ENCODE assay signal across 23 cellular contexts in genomic region chr6:47059216-47059885, GRCh38. TPM values are rescaled to one million over a fixed set of nuclear protein-coding genes. Genes with fewer than 3 reads are reported as not detected.
DNase-seq lines count a peak whose midpoint lies in the region; TF ChIP-seq lines count a peak whose summit lies in the region.
"Had no signal": no experiment of that assay in that cellular context is flagged by ENCODE, and none has a peak within 500 bp of the region (broad histone marks: within the 10 kb centered on the region; RNA-seq: fewer than 3 reads in every experiment).

No MANE protein-coding gene starts in this region.

- H3K79me2 ChIP-seq in smooth muscle cell (ENCODE audit: low read depth), result no peaks in the 10 kb centered on the region

- no peak overlapping the region for H3K9ac ChIP-seq in smooth muscle cell (ENCODE audit: low read depth)
- H3K9ac ChIP-seq: BLaER1 had no signal

- no peak overlapping the region for H2AFZ ChIP-seq in smooth muscle cell (ENCODE audit: low read depth)

- H3K4me3 ChIP-seq in smooth muscle cell, result no peak overlapping the region
- H3K4me3 ChIP-seq: BLaER1, GM12878 had no signal

- H3K4me2 ChIP-seq in smooth muscle cell, result no peak overlapping the region
- H3K4me2 ChIP-seq: BLaER1 had no signal

- no peaks in the 10 kb centered on the region for H3K36me3 ChIP-seq in smooth muscle cell (ENCODE audit: low read depth)
- H3K36me3 ChIP-seq: BLaER1 had no signal

- H3K27me3 ChIP-seq in smooth muscle cell (ENCODE audit: low read depth), result no peaks in the 10 kb centered on the region
- H3K27me3 ChIP-seq: BLaER1 had no signal

- DNase-seq in HPDE6-E6E7 (ENCODE audit: extremely low spot score) (peak; percentile 55), RWPE1 (ENCODE audit: low spot score) (peak; percentile 73), epithelial cell of prostate (ENCODE audit: low read depth, low spot score) (no peak), smooth muscle cell (lab: John Stamatoyannopoulos, UW; ENCODE audit: unreplicated experiment) (no peak), NCI-H69 (lab: John Stamatoyannopoulos, UW) (no peak)
- DNase-seq in activated naive CD4-positive, alpha-beta T cell (lab: John Stamatoyannopoulos, UW), result no peak
- DNase-seq in stimulated activated CD4-positive, alpha-beta T cell treated with anti-CD3 and anti-CD28 coated beads, Interleukin-1b, Interleukin-23, amount 100 ng/mL, for 48 hours, result no peak
- DNase-seq: CD4-positive, alpha-beta memory T cell; DMS153; EL; H9; NCI-H1105 treated with DMSO at 0.1 percent for 48 hours; NCI-H1694 treated with DMSO at 0.1 percent for 48 hours; NCI-H2227 treated with DMSO at 0.1 percent for 48 hours; NCI-H510A treated with DMSO at 0.1 percent for 48 hours; NCI-H82 had no signal

- H3K4me1 ChIP-seq in smooth muscle cell (ENCODE audit: low read depth), result no peaks in the 10 kb centered on the region
- H3K4me1 ChIP-seq: BLaER1 had no signal

- H3K9me3 ChIP-seq in smooth muscle cell (replicated peaks; ENCODE audit: low read depth), result no peaks in the 10 kb centered on the region
- H3K9me3 ChIP-seq: BLaER1 had no signal

- H4K20me1 ChIP-seq in smooth muscle cell (ENCODE audit: low read depth), result no peaks in the 10 kb centered on the region
- H4K20me1 ChIP-seq: BLaER1 had no signal

- 74% methylated on average over 5 of the region's 5 CpGs for WGBS in smooth muscle cell (ENCODE audit: low lambda C conversion rate)

- no peaks in the 10 kb centered on the region for H3F3A ChIP-seq in smooth muscle cell (ENCODE audit: low read depth)

- H3K27ac ChIP-seq in RWPE1 (peak overlapping the region; percentile 55), epithelial cell of prostate (peak overlapping the region; percentile 83), smooth muscle cell (ENCODE audit: low read depth) (peak overlapping the region; percentile 21)
- H3K27ac ChIP-seq: BLaER1 had no signal

- TF ChIP-seq CTCF in RWPE1 (conservative IDR thresholded peaks at IDR 0.05; ENCODE audit: low read depth) (no peak), smooth muscle cell (IDR thresholded peaks at IDR 0.05; ENCODE audit: borderline replicate concordance, insufficient read depth, poor library complexity, severe bottlenecking) (no peak)

- CTCF ChIA-PET in RWPE1 (lab: Yijun Ruan, JAX), result no interaction called here

- POLR2A ChIA-PET in RWPE1 (lab: Yijun Ruan, JAX; ENCODE audit: low non-redundant PET), result no interaction called here

RNA-seq across cellular contexts. Expression of gene ADGRF1, which starts 17.2 kb away (rescaled TPM):
- total RNA-seq in smooth muscle cell, result not detected in 2 replicates
- polyA plus RNA-seq in smooth muscle cell, result not detected in 2 replicates
- total RNA-seq: A673; CD4-positive, alpha-beta memory T cell; H9; HT1080; LHCN-M2; SK-MEL-5 had no signal
- polyA plus RNA-seq: CD4-positive, alpha-beta memory T cell; GM12878; IgD-negative memory B cell had no signal

Comparison
In these comparisons a context has a peak if more than half of its experiments do, and no peak if none do; other contexts are left out.
1. DNase-seq: peak in HPDE6-E6E7 (single experiment) and RWPE1 (single experiment); none in epithelial cell of prostate (single experiment), smooth muscle cell (single experiment), activated naive CD4-positive, alpha-beta T cell (0 of 4), NCI-H69 (single experiment) and stimulated activated CD4-positive, alpha-beta T cell treated with anti-CD3 and anti-CD28 coated beads, Interleukin-1b, Interleukin-23, amount 100 ng/mL, for 48 hours (single experiment).
2. H3K27ac ChIP-seq: peak in every context shown above with its lines; median percentile 83 in epithelial cell of prostate; 55 in RWPE1; 21 in smooth muscle cell.